ENCODE assay signal across 7 cellular contexts in the genomic region with DNA sequence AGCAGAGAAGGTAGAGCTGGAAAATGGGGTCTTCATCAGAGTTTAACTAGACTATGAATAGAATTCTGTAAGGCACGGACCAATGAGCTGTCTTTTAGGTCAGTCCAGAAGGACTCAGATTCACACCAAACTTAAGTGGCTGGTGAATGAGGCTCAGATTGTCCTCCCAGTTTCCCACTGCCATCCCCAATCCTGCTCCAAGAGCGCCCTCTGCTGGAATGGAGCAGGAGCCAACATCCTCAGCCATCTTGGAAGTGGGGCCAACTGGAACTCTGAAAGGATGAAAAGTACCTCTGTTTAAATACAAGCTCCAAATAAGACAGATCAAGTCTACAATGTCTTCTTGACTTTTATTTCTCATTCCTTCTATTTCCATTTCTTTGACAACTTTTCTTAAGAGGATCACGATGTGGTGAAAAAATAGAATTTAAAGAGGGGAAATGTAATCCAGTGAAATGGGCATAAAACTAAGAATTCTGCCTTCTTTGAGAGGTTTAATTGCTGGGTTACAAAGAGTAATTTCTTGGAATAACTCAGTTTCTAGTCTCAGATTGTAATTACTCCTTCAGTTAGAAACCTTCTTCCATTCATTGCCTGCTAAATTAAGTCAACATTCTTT.
DNase-seq lines count a peak whose midpoint lies in the region; ATAC-seq and TF ChIP-seq lines count a peak whose summit lies in the region.

No MANE protein-coding gene starts in this region.

- H3K36me3 ChIP-seq in suprapubic skin: no peaks in the 10 kb centered on the region

- no peak overlapping the region for H3K27ac ChIP-seq in suprapubic skin

- intact Hi-C loops in activated T-helper 1 cell treated with anti-CD3 and anti-CD28 coated beads, Interleukin-12 subunit alpha, Interleukin-12 subunit beta, Interleukin-2, Interleukin-4 antibody, amounts not matched to agents 30 ng/mL and 10 ng/mL and 1 ng/mL, durations not matched to agents 14 hours and 24 hours and 36 hours (cut with micrococcal nuclease): loop anchor here (1.0 to 10.0 kb wide), 18 partner anchors 86 to 1215 kb away; partner anchors contain the start of gene LPP

- H3K27me3 Mint-ChIP-seq in activated T-helper 1 cell treated with anti-CD3 and anti-CD28 coated beads, Interleukin-12 subunit alpha, Interleukin-12 subunit beta, Interleukin-2, Interleukin-4 antibody, amounts not matched to agents 30 ng/mL and 10 ng/mL and 1 ng/mL, durations not matched to agents 14 hours and 24 hours and 36 hours (ENCODE audit: insufficient read depth): no peaks in the 10 kb centered on the region

- ATAC-seq in GM18511 (IDR thresholded peaks at IDR 0.05; ENCODE audit: unreplicated experiment): peak; percentile 77

- H3K4me1 Mint-ChIP-seq in activated T-helper 1 cell treated with anti-CD3 and anti-CD28 coated beads, Interleukin-12 subunit alpha, Interleukin-12 subunit beta, Interleukin-2, Interleukin-4 antibody, amounts not matched to agents 30 ng/mL and 10 ng/mL and 1 ng/mL, durations not matched to agents 14 hours and 24 hours and 36 hours (ENCODE audit: low read depth): peaks cover 46% of the 10 kb centered on the region

- no peaks in the 10 kb centered on the region for H3K9me3 Mint-ChIP-seq in activated T-helper 1 cell treated with anti-CD3 and anti-CD28 coated beads, Interleukin-12 subunit alpha, Interleukin-12 subunit beta, Interleukin-2, Interleukin-4 antibody, amounts not matched to agents 30 ng/mL and 10 ng/mL and 1 ng/mL, durations not matched to agents 14 hours and 24 hours and 36 hours

- H3K4me3 ChIP-seq in fibroblast of villous mesenchyme (ENCODE audit: low read depth, low read length) (no peak overlapping the region), suprapubic skin (no peak overlapping the region)

- peak; percentile 79 for DNase-seq in RKO (ENCODE audit: low spot score)
- peak; percentile 68 for DNase-seq in activated T-helper 1 cell treated with anti-CD3 and anti-CD28 coated beads, Interleukin-12 subunit alpha, Interleukin-12 subunit beta, Interleukin-2, Interleukin-4 antibody, amounts not matched to agents 30 ng/mL and 10 ng/mL and 1 ng/mL, durations not matched to agents 14 hours and 24 hours and 36 hours (ENCODE audit: low spot score)
- DNase-seq in fibroblast of villous mesenchyme (ENCODE audit: low read depth): peak; percentile 91
- peak; percentile 82 for DNase-seq in occipital lobe (lab: John Stamatoyannopoulos, UW)
- peak; percentile 89 to 90 for DNase-seq in suprapubic skin (ENCODE audit: low spot score in 2 of 2)

- TF ChIP-seq CTCF in LNCAP (IDR thresholded peaks at IDR 0.05) (peak; percentile 93), fibroblast of villous mesenchyme (IDR thresholded peaks at IDR 0.05; ENCODE audit: insufficient read depth, low read depth, low read length) (peak; percentile 96), suprapubic skin (IDR thresholded peaks at IDR 0.05) (peak; percentile 80 to 94)

- TF ChIP-seq EP300 in suprapubic skin (IDR thresholded peaks at IDR 0.05): no peak

- H3K27me3 ChIP-seq in suprapubic skin: no peaks in the 10 kb centered on the region

- TF ChIP-seq POLR2A in suprapubic skin (IDR thresholded peaks at IDR 0.05): no peak

- 34% methylated on average over 3 of the region's 3 CpGs for WGBS in suprapubic skin

- no peaks in the 10 kb centered on the region for H3K9me3 ChIP-seq in suprapubic skin

- no peaks in the 10 kb centered on the region for H3K36me3 Mint-ChIP-seq in activated T-helper 1 cell treated with anti-CD3 and anti-CD28 coated beads, Interleukin-12 subunit alpha, Interleukin-12 subunit beta, Interleukin-2, Interleukin-4 antibody, amounts not matched to agents 30 ng/mL and 10 ng/mL and 1 ng/mL, durations not matched to agents 14 hours and 24 hours and 36 hours (ENCODE audit: low read depth)

- peaks cover 22% of the 10 kb centered on the region for H3K4me1 ChIP-seq in suprapubic skin

- H3K27ac Mint-ChIP-seq in activated T-helper 1 cell treated with anti-CD3 and anti-CD28 coated beads, Interleukin-12 subunit alpha, Interleukin-12 subunit beta, Interleukin-2, Interleukin-4 antibody, amounts not matched to agents 30 ng/mL and 10 ng/mL and 1 ng/mL, durations not matched to agents 14 hours and 24 hours and 36 hours: no peak overlapping the region

- no peak overlapping the region for H3K4me3 Mint-ChIP-seq in activated T-helper 1 cell treated with anti-CD3 and anti-CD28 coated beads, Interleukin-12 subunit alpha, Interleukin-12 subunit beta, Interleukin-2, Interleukin-4 antibody, amounts not matched to agents 30 ng/mL and 10 ng/mL and 1 ng/mL, durations not matched to agents 14 hours and 24 hours and 36 hours
